ENCODE assay signal across 10 cellular contexts in the genomic region with DNA sequence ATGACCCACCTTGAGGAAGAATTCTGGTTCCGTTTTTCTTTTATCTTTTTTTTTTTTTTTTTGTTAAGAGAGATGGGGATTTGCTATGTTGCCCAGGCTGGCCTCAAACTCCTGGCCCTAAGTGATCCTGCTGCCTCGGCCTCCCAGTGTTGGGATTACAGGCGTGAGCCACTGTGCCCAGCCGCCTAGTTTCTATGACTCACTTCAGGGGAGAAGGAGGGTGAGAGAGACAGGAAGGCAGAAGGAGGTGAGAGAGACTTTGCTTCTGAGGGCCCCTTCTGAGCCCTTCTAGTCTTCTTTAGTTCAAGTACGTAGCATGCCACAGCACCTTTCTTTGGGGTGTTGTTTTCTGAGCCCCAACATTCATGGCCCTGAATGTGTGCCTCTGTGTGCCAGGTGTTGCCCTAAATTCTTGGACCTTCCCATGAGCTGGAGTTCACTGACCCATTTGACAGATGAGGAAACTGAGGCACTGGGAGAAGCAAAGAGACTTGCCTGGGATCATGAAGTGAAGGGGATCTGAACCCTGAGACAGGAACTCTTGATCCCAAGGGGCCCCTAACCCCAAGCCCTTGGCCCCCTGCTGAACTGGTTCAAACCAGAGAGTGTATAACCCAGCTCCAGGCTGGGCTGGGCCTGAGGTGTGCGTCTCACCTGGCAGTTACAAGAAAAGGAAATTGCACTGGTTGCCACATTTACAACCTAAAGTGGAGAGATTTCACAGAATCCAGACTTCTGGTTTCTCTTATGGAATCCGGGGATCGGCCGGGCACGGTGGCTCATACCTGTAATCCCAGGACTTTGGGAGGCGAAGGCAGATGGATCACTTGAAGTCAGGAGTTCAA. TPM values are rescaled to one million over a fixed set of nuclear protein-coding genes. Genes with fewer than 3 reads are reported as not detected.
A peak's percentile ranks its signal among the peaks of the same experiment; 100 is the strongest.
DNase-seq lines count a peak whose midpoint lies in the region; TF ChIP-seq lines count a peak whose summit lies in the region.
"Had no signal": no experiment of that assay in that cellular context is flagged by ENCODE, and none has a peak within 500 bp of the region (broad histone marks: within the 10 kb centered on the region; RNA-seq: fewer than 3 reads in every experiment).

No MANE protein-coding gene starts in this region.

- peak overlapping the region; percentile 98 for H3K27ac ChIP-seq in CD4-positive, alpha-beta memory T cell (ENCODE audit: low read depth, low read length)
- peak overlapping the region; percentile 31 for H3K27ac ChIP-seq in KOPT-K1 (ENCODE audit: low read depth, low read length, poor library complexity, severe bottlenecking)

- no peaks in the 10 kb centered on the region for H3K9me3 ChIP-seq in CD4-positive, alpha-beta memory T cell (ENCODE audit: control insufficient read depth in 1 of 2, low read length in 2 of 2)
- H3K9me3 ChIP-seq in KOPT-K1 (ENCODE audit: insufficient read depth, low read length, poor library complexity, severe bottlenecking): no peaks in the 10 kb centered on the region

- peak overlapping the region in 1 of 2 donors; percentile 30 for H3K4me3 ChIP-seq in CD4-positive, alpha-beta memory T cell (ENCODE audit: low read length in 2 of 2)

- H3K27me3 Mint-ChIP-seq in CD4-positive, alpha-beta memory T cell: no peaks in the 10 kb centered on the region
- H3K27me3 Mint-ChIP-seq in activated naive CD8-positive, alpha-beta T cell: no peaks in the 10 kb centered on the region

- H3K9me3 Mint-ChIP-seq in CD4-positive, alpha-beta memory T cell: no peaks in the 10 kb centered on the region
- H3K9me3 Mint-ChIP-seq in activated naive CD8-positive, alpha-beta T cell (ENCODE audit: low read depth): no peaks in the 10 kb centered on the region

- POLR2A ChIA-PET in CD4-positive, alpha-beta memory T cell (lab: Charles Lee; ENCODE audit: partially characterized antibody): interaction anchor here (0.5 to 14.7 kb wide), 7 partner anchors 9 to 260 kb away, joined by 3 to 258 read pairs (median 14); a partner anchor contains a TSS
- POLR2A ChIA-PET in GM10248 (lab: Yijun Ruan, JAX): interaction anchor here (0.9 to 1.1 kb wide), 2 partner anchors 18 to 20 kb away, joined by 3 read pairs; no protein-coding TSS in a partner anchor

- peaks cover 0 to 30% of the 10 kb centered on the region in 2 donors for H3K36me3 Mint-ChIP-seq in CD4-positive, alpha-beta memory T cell
- no peaks in the 10 kb centered on the region for H3K36me3 Mint-ChIP-seq in activated naive CD8-positive, alpha-beta T cell

- peaks cover 1% of the 10 kb centered on the region for H3K36me3 ChIP-seq in CD4-positive, alpha-beta memory T cell (ENCODE audit: insufficient read depth, low read length)
- peaks cover 10% of the 10 kb centered on the region for H3K36me3 ChIP-seq in KOPT-K1 (ENCODE audit: insufficient read depth, low read length)

- no peaks in the 10 kb centered on the region for H3K27me3 ChIP-seq in CD4-positive, alpha-beta memory T cell (ENCODE audit: insufficient read depth, low read length)

- H3K27ac Mint-ChIP-seq in CD4-positive, alpha-beta memory T cell: peak overlapping the region; percentile 95 to 100 (median 97)
- H3K27ac Mint-ChIP-seq in activated naive CD8-positive, alpha-beta T cell: peak overlapping the region; percentile 85

- TF ChIP-seq CTCF in GM10248 (IDR thresholded peaks at IDR 0.05; ENCODE audit: control extremely low read depth, extremely low read depth, low read depth, missing control alignments): no peak

- CTCF ChIA-PET in CD4-positive, alpha-beta memory T cell (lab: Charles Lee; ENCODE audit: partially characterized antibody): interaction anchor here (0.8 to 5.1 kb wide), 10 partner anchors 8 to 30 kb away, joined by 4 to 55 read pairs (median 5); no protein-coding TSS in a partner anchor
- CTCF ChIA-PET in GM10248 (lab: Yijun Ruan, JAX): interaction anchor here (1.3 to 44.4 kb wide), 8 partner anchors 8 to 25 kb away, joined by 3 to 1216 read pairs (median 10); a partner anchor contains a TSS

- peak in 1 of 5 donors; percentile 69 for DNase-seq in CD4-positive, alpha-beta memory T cell
- DNase-seq in lung microvascular endothelial cell (ENCODE audit: low read depth in 2 of 2) (peak; percentile 34 to 80), SK-N-DZ (ENCODE audit: low spot score) (no peak), nucleus accumbens (lab: John Stamatoyannopoulos, UW) (no peak), HT-29 (ENCODE audit: low spot score) (no peak), GM10248 (ENCODE audit: extremely low spot score) (no peak)
- DNase-seq: activated CD4-positive, alpha-beta T cell treated with anti-CD3 and anti-CD28 coated beads, Interleukin-2, amount 50 U/mL, for 4 hours; NCI-H1092 had no signal

- peaks cover 76% of the 10 kb centered on the region for H3K4me1 ChIP-seq in CD4-positive, alpha-beta memory T cell (ENCODE audit: insufficient read depth, low read length)

- H3K4me1 Mint-ChIP-seq in CD4-positive, alpha-beta memory T cell: peaks cover 47 to 89% (median 68%) of the 10 kb centered on the region in 4 donors
- peaks cover 67% of the 10 kb centered on the region for H3K4me1 Mint-ChIP-seq in activated naive CD8-positive, alpha-beta T cell (ENCODE audit: low read depth)

- intact Hi-C loops in CD4-positive, alpha-beta memory T cell (cut with micrococcal nuclease): loop anchor here (1.0 kb wide), 1 partner anchor 8 kb away; no protein-coding TSS in a partner anchor

- peak overlapping the region; percentile 46 to 82 (median 72) for H3K4me3 Mint-ChIP-seq in CD4-positive, alpha-beta memory T cell
- peak overlapping the region; percentile 74 for H3K4me3 Mint-ChIP-seq in activated naive CD8-positive, alpha-beta T cell

RNA-seq across cellular contexts. Expression of a gene that starts 20.8 kb away (rescaled TPM):
- total RNA-seq in CD4-positive, alpha-beta memory T cell: 10 to 100 TPM; 25.3 to 28.2 TPM
- 10 to 100 TPM in 1 of 2 donors, 1 to 10 TPM in 1; 4.2 to 14.2 TPM for polyA plus RNA-seq in CD4-positive, alpha-beta memory T cell
- 33.3 and 34.7 TPM in 2 replicates for total RNA-seq in lung microvascular endothelial cell
- 2.7 and 4.7 TPM in 2 replicates for polyA plus RNA-seq in SK-N-DZ (2014; cell fraction: cytosol; rRNA removed)
- 1.7 and 2.3 TPM in 2 replicates for polyA plus RNA-seq in SK-N-DZ (2014; cell fraction: nucleus; rRNA removed)
- total RNA-seq in HT-29 (2014; rRNA removed; shearing (Covaris generic)): 1.7 and 2.4 TPM in 2 replicates

RNA-seq across cellular contexts. Expression of a gene that starts 57.7 kb away (rescaled TPM):
- 1 to 10 TPM; 4.7 to 6.4 TPM for total RNA-seq in CD4-positive, alpha-beta memory T cell
- polyA plus RNA-seq in CD4-positive, alpha-beta memory T cell: 1 to 10 TPM in 1 of 2 donors, under 1 TPM in 1; 0.24 to 1.4 TPM
- total RNA-seq in lung microvascular endothelial cell: 5.0 and 9.1 TPM in 2 replicates
- 21.3 and 30.7 TPM in 2 replicates for polyA plus RNA-seq in SK-N-DZ (2014; cell fraction: cytosol; rRNA removed)
- polyA plus RNA-seq in SK-N-DZ (2014; cell fraction: nucleus; rRNA removed): 14.9 and 16.6 TPM in 2 replicates
- 9.3 and 9.9 TPM in 2 replicates for total RNA-seq in HT-29 (2014; rRNA removed; shearing (Covaris generic))

Comparison
In these comparisons a context has a peak if more than half of its experiments do, and no peak if none do; other contexts are left out.
1. DNase-seq: peak in lung microvascular endothelial cell (2 of 2); none in SK-N-DZ (single experiment), nucleus accumbens (0 of 56), HT-29 (single experiment) and GM10248 (single experiment).